Comparison of ENCODE assay signal across 10 cellular contexts in genomic region chr17:40333781-40334453, GRCh38. TPM values are rescaled to one million over a fixed set of nuclear protein-coding genes. Genes with fewer than 3 reads are reported as not detected.
DNase-seq lines count a peak whose midpoint lies in the region; ATAC-seq and TF ChIP-seq lines count a peak whose summit lies in the region.
"Had no signal": no experiment of that assay in that cellular context is flagged by ENCODE, and none has a peak within 500 bp of the region (broad histone marks: within the 10 kb centered on the region; RNA-seq: fewer than 3 reads in every experiment).

No MANE protein-coding gene starts in this region.

- no peak for TF ChIP-seq EP300 in SK-N-SH (IDR thresholded peaks at IDR 0.05; ENCODE audit: borderline replicate concordance in 1 of 2, low read depth in 1 of 2, low read length in 1 of 2)

- H2AFZ ChIP-seq in SK-N-SH (ENCODE audit: low read depth), result no peak overlapping the region

- peaks cover 54% of the 10 kb centered on the region for H4K20me1 ChIP-seq in SK-N-SH (ENCODE audit: insufficient read depth)

- H3K36me3 Mint-ChIP-seq in immature natural killer cell, result peaks cover 3 to 11% (median 8%) of the 10 kb centered on the region in 3 donors
- peaks cover 29 to 56% of the 10 kb centered on the region in 2 donors for H3K36me3 Mint-ChIP-seq in stimulated activated naive B cell treated with anti-CD40 and anti-IgM and Interleukin-4, amounts not matched to agents 10 μg/mL and 1 μg/mL and 100 μg/mL, for 72 hours

- H3K27ac ChIP-seq in SK-N-SH (ENCODE audit: low read depth in 2 of 2, low read length in 1 of 2) (peak overlapping the region; percentile 54 to 98; a peak in 2 of 4 replicates), mesendoderm (ENCODE audit: low read depth, low read length) (no peak overlapping the region)

- no peak overlapping the region for H4K8ac ChIP-seq in mesendoderm (ENCODE audit: low read depth, low read length)

- H3K4me2 ChIP-seq in SK-N-SH (peak overlapping the region; percentile 45; the same call in 1 of the 2 replicates), mesendoderm (ENCODE audit: low read length) (no peak overlapping the region)

- no peak overlapping the region for H3K4ac ChIP-seq in mesendoderm (ENCODE audit: low read depth, low read length)

- peaks cover 19% of the 10 kb centered on the region for H3F3A ChIP-seq in SK-N-SH (replicated peaks; ENCODE audit: insufficient read depth)

- ATAC-seq in SK-N-SH treated with all-trans-retinoic acid at 6 μM for 48 hours (no peak), GM18909 (IDR thresholded peaks at IDR 0.05; ENCODE audit: poor library complexity, unreplicated experiment) (no peak)
- no peak for ATAC-seq in stimulated activated naive B cell treated with anti-CD40 and anti-IgM and Interleukin-4, amounts not matched to agents 10 μg/mL and 1 μg/mL and 100 μg/mL, for 72 hours (replicated peaks)

- peaks cover 6% of the 10 kb centered on the region for H3K79me1 ChIP-seq in mesendoderm (ENCODE audit: low read length)

- H3K79me2 ChIP-seq in SK-N-SH (ENCODE audit: insufficient read depth) (peaks cover 97% of the 10 kb centered on the region), mesendoderm (ENCODE audit: control insufficient read depth, insufficient read depth, low read length) (no peaks in the 10 kb centered on the region)

- H3K27me3 Mint-ChIP-seq in immature natural killer cell (ENCODE audit: low read depth in 3 of 3), result peaks cover 0 to 2% (median 0%) of the 10 kb centered on the region in 3 donors
- no peaks in the 10 kb centered on the region for H3K27me3 Mint-ChIP-seq in stimulated activated naive B cell treated with anti-CD40 and anti-IgM and Interleukin-4, amounts not matched to agents 10 μg/mL and 1 μg/mL and 100 μg/mL, for 72 hours

- no peak overlapping the region for H3K23ac ChIP-seq in mesendoderm (ENCODE audit: low read length)

- H3K27ac Mint-ChIP-seq in immature natural killer cell, result peak overlapping the region in 4 of 6 donors; percentile 26 to 55 (median 48)
- peak overlapping the region; percentile 71 for H3K27ac Mint-ChIP-seq in stimulated activated naive B cell treated with anti-CD40 and anti-IgM and Interleukin-4, amounts not matched to agents 10 μg/mL and 1 μg/mL and 100 μg/mL, for 72 hours

- H3K4me3 Mint-ChIP-seq in immature natural killer cell, result peak overlapping the region in 1 of 5 donors; percentile 40
- peak overlapping the region; percentile 25 to 54 for H3K4me3 Mint-ChIP-seq in stimulated activated naive B cell treated with anti-CD40 and anti-IgM and Interleukin-4, amounts not matched to agents 10 μg/mL and 1 μg/mL and 100 μg/mL, for 72 hours

- H2AK5ac ChIP-seq in mesendoderm (ENCODE audit: low read length), result no peak overlapping the region

- TF ChIP-seq RAD21 in SK-N-SH (IDR thresholded peaks at IDR 0.05; ENCODE audit: low read length), result no peak

- no peak overlapping the region for H3K18ac ChIP-seq in mesendoderm (ENCODE audit: low read length)

- H3K9ac ChIP-seq in SK-N-SH (no peak overlapping the region), mesendoderm (ENCODE audit: low read length) (no peak overlapping the region)

- no peak overlapping the region for H2BK15ac ChIP-seq in mesendoderm (replicated peaks; ENCODE audit: low read depth)

- 100% methylated on average over 4 of the region's 4 CpGs for WGBS in SK-N-SH (ENCODE audit: low lambda C conversion rate)
- no CpG with 5 or more reads among the region's 4 CpGs for WGBS in mesendoderm (ENCODE audit: extremely low coverage, insufficient coverage, low lambda C conversion rate)

- H3K56ac ChIP-seq in mesendoderm (ENCODE audit: low read length), result no peak overlapping the region

- no peak overlapping the region for H2BK120ac ChIP-seq in mesendoderm (ENCODE audit: low read depth, low read length)

- H3K4me1 Mint-ChIP-seq in immature natural killer cell, result peaks cover 50 to 55% of the 10 kb centered on the region in 2 donors
- peaks cover 52 to 82% of the 10 kb centered on the region in 2 donors for H3K4me1 Mint-ChIP-seq in stimulated activated naive B cell treated with anti-CD40 and anti-IgM and Interleukin-4, amounts not matched to agents 10 μg/mL and 1 μg/mL and 100 μg/mL, for 72 hours

- CTCF ChIA-PET in SK-N-SH (lab: Yijun Ruan, JAX), result interaction anchor here (0.8 to 57.6 kb wide), 5 partner anchors 7 to 115 kb away, joined by 3 to 1706 read pairs (median 4); partner anchors contain the start of genes CDC6, RARA and WIPF2

- no peak overlapping the region for H3K4me3 ChIP-seq in SK-N-SH (ENCODE audit: low read depth in 2 of 2, low read length in 1 of 2)
- no peak overlapping the region for H3K4me3 ChIP-seq in mesendoderm (ENCODE audit: low read length)

- no peaks in the 10 kb centered on the region for H3K9me3 ChIP-seq in SK-N-SH

- H3K9me2 ChIP-seq in SK-N-SH, result no peaks in the 10 kb centered on the region

- POLR2A ChIA-PET in SK-N-SH (lab: Yijun Ruan, JAX), result no interaction called here

- H4K5ac ChIP-seq in mesendoderm (ENCODE audit: low read length), result no peak overlapping the region

- TF ChIP-seq CTCF in SK-N-SH (IDR thresholded peaks at IDR 0.05), result no peak

- H3K9me3 Mint-ChIP-seq in immature natural killer cell, result no peaks in the 10 kb centered on the region
- H3K9me3 Mint-ChIP-seq in stimulated activated naive B cell treated with anti-CD40 and anti-IgM and Interleukin-4, amounts not matched to agents 10 μg/mL and 1 μg/mL and 100 μg/mL, for 72 hours, result peaks cover 0 to 2% of the 10 kb centered on the region in 2 donors

- H3K27me3 ChIP-seq in SK-N-SH (ENCODE audit: insufficient read depth) (no peaks in the 10 kb centered on the region), mesendoderm (ENCODE audit: insufficient read depth, low read length, poor library complexity) (no peaks in the 10 kb centered on the region)

- DNase-seq in SK-N-SH (no peak), SKM-1 treated with dmso at 0.1 percent for 144 hours (lab: John Stamatoyannopoulos, UW; ENCODE audit: unreplicated experiment) (peak; percentile 88), immature natural killer cell (no peak), mesendoderm (no peak), cerebellar cortex (ENCODE audit: low spot score) (no peak)
- no peak for DNase-seq in stimulated activated naive B cell treated with anti-CD40 and anti-IgM and Interleukin-4, amounts not matched to agents 10 μg/mL and 1 μg/mL and 100 μg/mL, for 72 hours
- DNase-seq: GDM1, NCI-H2171 had no signal

- no peak overlapping the region for H2BK5ac ChIP-seq in mesendoderm (ENCODE audit: low read length)

- H3K36me3 ChIP-seq in SK-N-SH (replicated peaks in 1 of 2; ENCODE audit: control insufficient read depth in 1 of 2, insufficient read depth in 2 of 2, low read length in 1 of 2) (peaks cover 12 to 18% of the 10 kb centered on the region in 2 experiments), mesendoderm (ENCODE audit: control insufficient read depth, insufficient read depth, low read length) (no peaks in the 10 kb centered on the region)

- peaks cover 47 to 74% of the 10 kb centered on the region in 2 experiments for H3K4me1 ChIP-seq in SK-N-SH (ENCODE audit: control insufficient read depth in 1 of 2, insufficient read depth in 2 of 2, low read depth in 1 of 2, low read length in 1 of 2)
- H3K4me1 ChIP-seq in mesendoderm (ENCODE audit: control insufficient read depth, low read depth, low read length), result no peaks in the 10 kb centered on the region

TF ChIP-seq in SK-N-SH, 30 proteins besides CTCF, POLR2A, EP300 and RAD21 (continues in another document):
- TF ChIP-seq RXRA (IDR thresholded peaks at IDR 0.05; ENCODE audit: borderline replicate concordance, low read depth) (no peak), FOXJ3 (CRISPR knock-in tag; IDR thresholded peaks at IDR 0.05) (no peak), JUND (IDR thresholded peaks at IDR 0.05) (no peak), NRF1 (IDR thresholded peaks at IDR 0.05; ENCODE audit: low read depth, low read length) (no peak), USF1 (IDR thresholded peaks at IDR 0.05; ENCODE audit: borderline replicate concordance, low read depth) (no peak), EZH2phosphoT487 (IDR thresholded peaks at IDR 0.05; ENCODE audit: borderline replicate concordance, low read depth) (no peak)

TF ChIP-seq in SK-N-SH treated with all-trans-retinoic acid at 6 μM for 48 hours, 23 proteins besides CTCF, POLR2A, EP300 and RAD21 (continues in another document):
- no peak for TF ChIP-seq PATZ1 (CRISPR knock-in tag; IDR thresholded peaks at IDR 0.05; ENCODE audit: borderline replicate concordance)

RNA-seq across cellular contexts. Expression of gene RARA, which starts 24.9 kb away (rescaled TPM):
- polyA plus RNA-seq in SK-N-SH (2012; rRNA removed) (8.9 and 13.3 TPM in 2 replicates), immature natural killer cell (10 to 100 TPM in 1 of 3 donors, 1 to 10 TPM in 2; 4.6 to 12.1 (median 4.6) TPM)
- 6.9 and 9.6 TPM in 2 replicates for polyA plus RNA-seq in SK-N-SH (2012; cell fraction: cytosol; rRNA removed)
- polyA plus RNA-seq in SK-N-SH (2012; cell fraction: nucleus; rRNA removed), result 13.2 and 15.0 TPM in 2 replicates
- polyA plus RNA-seq in mesendoderm (2013, experiment 1 of 2), result 30.6 TPM
- polyA plus RNA-seq in mesendoderm (2013, experiment 2 of 2), result 29.9 TPM

RNA-seq across cellular contexts. Expression of gene GJD3, which starts 30.6 kb away (rescaled TPM):
- polyA plus RNA-seq in SK-N-SH (2012; rRNA removed), result not detected in 2 replicates
- not detected in 2 replicates for polyA plus RNA-seq in SK-N-SH (2012; cell fraction: cytosol; rRNA removed)
- polyA plus RNA-seq in SK-N-SH (2012; cell fraction: nucleus; rRNA removed), result not detected in 2 replicates
- under 1 TPM in 2 of 3 donors, not detected in 1; 0.40 to 0.68 TPM for polyA plus RNA-seq in immature natural killer cell
- not detected for polyA plus RNA-seq in mesendoderm (2013, experiment 1 of 2)
- polyA plus RNA-seq in mesendoderm (2013, experiment 2 of 2), result not detected

RNA-seq across cellular contexts. Expression of gene CDC6, which starts 46.2 kb away (rescaled TPM):
- polyA plus RNA-seq in SK-N-SH (2012; rRNA removed) (12.7 and 12.8 TPM in 2 replicates), immature natural killer cell (1 to 10 TPM in 2 of 3 donors, under 1 TPM in 1; 0.81 to 1.8 (median 1.5) TPM)
- polyA plus RNA-seq in SK-N-SH (2012; cell fraction: cytosol; rRNA removed), result 15.2 and 16.8 TPM in 2 replicates
- polyA plus RNA-seq in SK-N-SH (2012; cell fraction: nucleus; rRNA removed), result 8.3 and 11.7 TPM in 2 replicates
- polyA plus RNA-seq in mesendoderm (2013, experiment 1 of 2), result 114 TPM
- polyA plus RNA-seq in mesendoderm (2013, experiment 2 of 2), result 117 TPM
